Comparison of ENCODE assay signal across 36 cellular contexts in genomic region chr12:56431288-56431687, GRCh38. TPM values are rescaled to one million over a fixed set of nuclear protein-coding genes. Genes with fewer than 3 reads are reported as not detected.
"Had no signal": no experiment of that assay in that cellular context is flagged by ENCODE, and none has a peak within 500 bp of the region (broad histone marks: within the 10 kb centered on the region; RNA-seq: fewer than 3 reads in every experiment).

No MANE protein-coding gene starts in this region.

- H3K27me3 Mint-ChIP-seq: activated B cell treated with CpG ODN at 0.5 μM for 24 hours; activated CD4-positive, alpha-beta memory T cell treated with anti-CD3 and anti-CD28 coated beads for 36 hours; activated CD4-positive, alpha-beta T cell treated with anti-CD3 and anti-CD28 coated beads, Interleukin-2, amount 10 ng/mL, durations not matched to agents 24 days and 14 days; activated CD8-positive, alpha-beta T cell treated with anti-CD3 and anti-CD28 coated beads for 36 hours; activated naive CD4-positive, alpha-beta T cell treated with anti-CD3 and anti-CD28 coated beads, Interleukin-2, amount 10 ng/mL, durations not matched to agents 7 days and 5 days; activated naive CD4-positive, alpha-beta T cell treated with anti-CD3 and anti-CD28 coated beads, Interleukin-2, amount 50 U/mL, for 24 hours; activated naive CD8-positive, alpha-beta T cell; activated naive CD8-positive, alpha-beta T cell treated with anti-CD3 and anti-CD28 coated beads, Interleukin-2, amount 10 ng/mL, durations not matched to agents 7 days and 5 days; activated naive CD8-positive, alpha-beta T cell treated with anti-CD3 and anti-CD28 coated beads, Interleukin-2, amount 50 U/mL, for 24 hours; brain; central memory CD8-positive, alpha-beta T cell had no signal

- ATAC-seq: activated CD8-positive, alpha-beta T cell treated with anti-CD3 and anti-CD28 coated beads for 36 hours; activated naive CD8-positive, alpha-beta T cell treated with anti-CD3 and anti-CD28 coated beads, Interleukin-2, amount 50 U/mL, for 24 hours; activated T-cell treated with anti-CD3 and anti-CD28 coated beads, Interleukin-2, amount 50 U/mL, for 4 hours; activated T-cell treated with anti-CD3 and anti-CD28 coated beads, Interleukin-2, amount 50 U/mL, for 72 hours had no signal

- H3K9me3 Mint-ChIP-seq: activated B cell treated with CpG ODN at 0.5 μM for 24 hours; activated CD4-positive, alpha-beta memory T cell treated with anti-CD3 and anti-CD28 coated beads for 36 hours; activated CD4-positive, alpha-beta T cell treated with anti-CD3 and anti-CD28 coated beads, Interleukin-2, amount 10 ng/mL, durations not matched to agents 24 days and 14 days; activated CD8-positive, alpha-beta T cell treated with anti-CD3 and anti-CD28 coated beads for 36 hours; activated naive CD4-positive, alpha-beta T cell treated with anti-CD3 and anti-CD28 coated beads, Interleukin-2, amount 10 ng/mL, durations not matched to agents 7 days and 5 days; activated naive CD4-positive, alpha-beta T cell treated with anti-CD3 and anti-CD28 coated beads, Interleukin-2, amount 50 U/mL, for 24 hours; activated naive CD8-positive, alpha-beta T cell treated with anti-CD3 and anti-CD28 coated beads, Interleukin-2, amount 10 ng/mL, durations not matched to agents 7 days and 5 days; activated naive CD8-positive, alpha-beta T cell treated with anti-CD3 and anti-CD28 coated beads, Interleukin-2, amount 50 U/mL, for 24 hours; activated T-cell treated with anti-CD3 and anti-CD28 coated beads, Interleukin-2, amount 50 U/mL, for 4 hours; activated T-cell treated with anti-CD3 and anti-CD28 coated beads, Interleukin-2, amount 50 U/mL, for 72 hours; activated T-helper 2 cell treated with anti-CD3 and anti-CD28 coated beads, Interferon-gamma antibody, Interleukin-2, Interleukin-4, amounts not matched to agents 10 μg/mL and 5 μg/mL and 100 μg/mL, durations not matched to agents 14 hours and 24 hours and 36 hours; brain; central memory CD8-positive, alpha-beta T cell; T-helper 1 cell treated with Interleukin-12 subunit alpha and Interleukin-12 subunit beta and Interleukin-4 antibody, amounts not matched to agents 30 μg/mL and 1 μg/mL, for 36 hours; T-helper 2 cell treated with Interferon-gamma antibody and Interleukin-4, amounts not matched to agents 5 μg/mL and 100 μg/mL, for 36 hours had no signal

- H3K4me3 ChIP-seq: ascending aorta, cardiac muscle cell had no signal

- H3K27me3 ChIP-seq: ascending aorta, cardiac muscle cell had no signal

- H3K4me3 Mint-ChIP-seq: activated B cell treated with CpG ODN at 0.5 μM for 24 hours; activated CD4-positive, alpha-beta memory T cell treated with anti-CD3 and anti-CD28 coated beads for 36 hours; activated CD4-positive, alpha-beta T cell treated with anti-CD3 and anti-CD28 coated beads, Interleukin-2, amount 10 ng/mL, durations not matched to agents 24 days and 14 days; activated CD8-positive, alpha-beta T cell treated with anti-CD3 and anti-CD28 coated beads for 36 hours; activated naive CD4-positive, alpha-beta T cell treated with anti-CD3 and anti-CD28 coated beads, Interleukin-2, amount 10 ng/mL, durations not matched to agents 7 days and 5 days; activated naive CD4-positive, alpha-beta T cell treated with anti-CD3 and anti-CD28 coated beads, Interleukin-2, amount 50 U/mL, for 24 hours; activated naive CD8-positive, alpha-beta T cell; activated naive CD8-positive, alpha-beta T cell treated with anti-CD3 and anti-CD28 coated beads, Interleukin-2, amount 10 ng/mL, durations not matched to agents 7 days and 5 days; activated naive CD8-positive, alpha-beta T cell treated with anti-CD3 and anti-CD28 coated beads, Interleukin-2, amount 50 U/mL, for 24 hours; activated T-cell treated with anti-CD3 and anti-CD28 coated beads, Interleukin-2, amount 50 U/mL, for 4 hours; activated T-cell treated with anti-CD3 and anti-CD28 coated beads, Interleukin-2, amount 50 U/mL, for 72 hours; brain; central memory CD8-positive, alpha-beta T cell; T-helper 1 cell treated with Interleukin-12 subunit alpha and Interleukin-12 subunit beta and Interleukin-4 antibody, amounts not matched to agents 30 μg/mL and 1 μg/mL, for 36 hours; T-helper 2 cell treated with Interferon-gamma antibody and Interleukin-4, amounts not matched to agents 5 μg/mL and 100 μg/mL, for 36 hours had no signal

- DNase-seq: activated B cell treated with CpG ODN at 0.5 μM for 24 hours; activated CD4-positive, alpha-beta memory T cell treated with anti-CD3 and anti-CD28 coated beads for 36 hours; activated CD4-positive, alpha-beta T cell treated with anti-CD3 and anti-CD28 coated beads for 4 hours; activated CD4-positive, alpha-beta T cell treated with anti-CD3 and anti-CD28 coated beads, Interleukin-2, amount 10 ng/mL, durations not matched to agents 24 days and 14 days; activated CD4-positive, CD25-positive, alpha-beta regulatory T cell treated with anti-CD3 and anti-CD28 coated beads, Interleukin-2, amount 50 U/mL, for 72 hours; activated CD8-positive, alpha-beta memory T cell treated with anti-CD3 and anti-CD28 coated beads, Interleukin-2, amount 50 U/mL, for 4 hours; activated CD8-positive, alpha-beta T cell treated with anti-CD3 and anti-CD28 coated beads for 36 hours; activated effector memory CD4-positive, alpha-beta T cell treated with Interleukin-2 at 50 U/mL for 16 hours; activated gamma-delta T cell; activated naive CD4-positive, alpha-beta T cell treated with anti-CD3 and anti-CD28 coated beads, Interleukin-2, amount 10 ng/mL, durations not matched to agents 7 days and 5 days; activated naive CD4-positive, alpha-beta T cell treated with Interleukin-2 at 50 U/mL for 16 hours; activated naive CD8-positive, alpha-beta T cell treated with anti-CD3 and anti-CD28 coated beads, Interleukin-2, amount 10 ng/mL, durations not matched to agents 7 days and 5 days; activated naive CD8-positive, alpha-beta T cell treated with anti-CD3 and anti-CD28 coated beads, Interleukin-2, amount 50 U/mL, for 24 hours; activated T-cell treated with anti-CD3 and anti-CD28 coated beads for 4 hours; activated T-cell treated with anti-CD3 and anti-CD28 coated beads, Interleukin-2, amount 50 U/mL, for 1 hour; activated T-cell treated with anti-CD3 and anti-CD28 coated beads, Interleukin-2, amount 50 U/mL, for 4 hours; activated T-cell treated with anti-CD3 and anti-CD28 coated beads, Interleukin-2, amount 50 U/mL, for 72 hours; amygdala; anterior cingulate cortex; caudate nucleus; cerebellar nuclear complex; T-helper 1 cell; T-helper 2 cell; T-helper 9 cell had no signal

- H3K27ac Mint-ChIP-seq: activated B cell treated with CpG ODN at 0.5 μM for 24 hours; activated CD4-positive, alpha-beta memory T cell treated with anti-CD3 and anti-CD28 coated beads for 36 hours; activated CD4-positive, alpha-beta T cell treated with anti-CD3 and anti-CD28 coated beads, Interleukin-2, amount 10 ng/mL, durations not matched to agents 24 days and 14 days; activated CD8-positive, alpha-beta T cell treated with anti-CD3 and anti-CD28 coated beads for 36 hours; activated naive CD4-positive, alpha-beta T cell treated with anti-CD3 and anti-CD28 coated beads, Interleukin-2, amount 10 ng/mL, durations not matched to agents 7 days and 5 days; activated naive CD4-positive, alpha-beta T cell treated with anti-CD3 and anti-CD28 coated beads, Interleukin-2, amount 50 U/mL, for 24 hours; activated naive CD8-positive, alpha-beta T cell; activated naive CD8-positive, alpha-beta T cell treated with anti-CD3 and anti-CD28 coated beads, Interleukin-2, amount 10 ng/mL, durations not matched to agents 7 days and 5 days; activated naive CD8-positive, alpha-beta T cell treated with anti-CD3 and anti-CD28 coated beads, Interleukin-2, amount 50 U/mL, for 24 hours; activated T-cell treated with anti-CD3 and anti-CD28 coated beads, Interleukin-2, amount 50 U/mL, for 72 hours; activated T-helper 2 cell treated with anti-CD3 and anti-CD28 coated beads, Interferon-gamma antibody, Interleukin-2, Interleukin-4, amounts not matched to agents 10 μg/mL and 5 μg/mL and 100 μg/mL, durations not matched to agents 14 hours and 24 hours and 36 hours; brain; T-helper 1 cell treated with Interleukin-12 subunit alpha and Interleukin-12 subunit beta and Interleukin-4 antibody, amounts not matched to agents 30 μg/mL and 1 μg/mL, for 36 hours; T-helper 2 cell treated with Interferon-gamma antibody and Interleukin-4, amounts not matched to agents 5 μg/mL and 100 μg/mL, for 36 hours had no signal

- H3K4me1 ChIP-seq: ascending aorta had no signal

- H3K4me1 Mint-ChIP-seq: activated B cell treated with CpG ODN at 0.5 μM for 24 hours; activated CD4-positive, alpha-beta T cell treated with anti-CD3 and anti-CD28 coated beads, Interleukin-2, amount 10 ng/mL, durations not matched to agents 24 days and 14 days; activated naive CD4-positive, alpha-beta T cell treated with anti-CD3 and anti-CD28 coated beads, Interleukin-2, amount 10 ng/mL, durations not matched to agents 7 days and 5 days; activated naive CD4-positive, alpha-beta T cell treated with anti-CD3 and anti-CD28 coated beads, Interleukin-2, amount 50 U/mL, for 24 hours; activated naive CD8-positive, alpha-beta T cell treated with anti-CD3 and anti-CD28 coated beads, Interleukin-2, amount 50 U/mL, for 24 hours; brain; central memory CD8-positive, alpha-beta T cell had no signal

- H3K9me3 ChIP-seq: ascending aorta had no signal

- H3K27ac ChIP-seq: ascending aorta, cardiac muscle cell, VCaP had no signal

RNA-seq across cellular contexts. Expression of gene MIP, which starts 23.2 kb away (rescaled TPM):
- total RNA-seq: activated B cell treated with CpG ODN at 0.5 μM for 24 hours; activated CD4-positive, alpha-beta memory T cell treated with anti-CD3 and anti-CD28 coated beads for 36 hours; activated CD4-positive, alpha-beta T cell treated with anti-CD3 and anti-CD28 coated beads, Interleukin-2, amount 10 ng/mL, durations not matched to agents 24 days and 14 days; activated CD8-positive, alpha-beta memory T cell treated with anti-CD3 and anti-CD28 coated beads for 36 hours; activated CD8-positive, alpha-beta T cell treated with anti-CD3 and anti-CD28 coated beads for 36 hours; activated naive CD8-positive, alpha-beta T cell treated with anti-CD3 and anti-CD28 coated beads, Interleukin-2, amount 10 ng/mL, durations not matched to agents 7 days and 5 days; activated T-cell treated with anti-CD3 and anti-CD28 coated beads, Interleukin-2, amount 50 U/mL, for 72 hours; activated T-helper 2 cell treated with anti-CD3 and anti-CD28 coated beads, Interferon-gamma antibody, Interleukin-2, Interleukin-4, amounts not matched to agents 10 μg/mL and 5 μg/mL and 100 μg/mL, durations not matched to agents 14 hours and 24 hours and 36 hours; ascending aorta; cardiac muscle cell; chondrocyte had no signal

RNA-seq across cellular contexts. Expression of gene GLS2, which starts 56.7 kb away (rescaled TPM):
- total RNA-seq: ascending aorta had no signal
